ENCODE assay signal across 1 cellular context in the genomic region with DNA sequence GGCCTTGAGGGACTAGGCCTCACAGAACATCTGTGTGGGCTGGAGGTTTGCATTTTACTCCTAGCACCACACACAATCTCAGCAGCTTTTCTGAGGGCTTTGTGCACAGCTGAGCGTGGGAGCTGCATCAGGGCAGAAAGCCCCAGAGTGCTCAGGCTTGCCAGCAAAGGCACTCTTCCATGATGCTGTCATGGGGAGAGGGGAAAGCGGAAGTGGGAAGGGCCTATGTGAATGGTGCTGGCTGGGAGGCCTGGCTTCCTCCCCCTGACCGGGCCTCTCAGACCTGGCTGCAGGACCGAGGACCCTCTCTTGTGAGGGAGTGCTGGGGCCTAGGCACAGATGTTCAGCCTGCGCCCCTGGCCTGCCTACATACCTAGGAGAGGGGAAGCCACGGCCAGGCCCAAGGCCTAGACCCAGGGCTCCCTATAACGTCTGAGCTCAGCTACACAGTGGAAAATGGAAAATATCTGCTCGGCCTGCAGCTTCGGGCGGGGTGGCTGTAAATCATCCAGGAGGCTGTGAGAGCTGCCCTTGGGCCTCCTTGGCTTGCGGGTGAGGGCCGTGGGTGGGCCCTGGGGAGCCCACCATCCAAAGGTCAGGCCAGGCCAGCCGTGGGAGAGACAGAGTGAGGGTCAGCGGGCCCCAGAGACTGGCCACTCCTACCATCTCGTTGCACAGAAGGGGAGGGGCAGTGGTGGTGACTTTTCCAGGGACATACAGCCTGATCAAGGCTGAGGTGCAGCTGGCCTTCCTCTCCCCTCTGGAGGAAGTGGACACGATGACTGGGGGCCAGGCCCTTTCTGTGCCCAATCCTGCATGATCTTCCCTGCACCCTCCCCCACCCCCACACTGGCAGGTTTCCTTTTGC.
A peak's percentile ranks its signal among the peaks of the same experiment; 100 is the strongest.
TF ChIP-seq lines count a peak whose summit lies in the region.

No MANE protein-coding gene starts in this region.

TF ChIP-seq in IMR-90, 13 proteins besides CTCF, POLR2A, EP300 and RAD21:
- TF ChIP-seq, protein P1, sequence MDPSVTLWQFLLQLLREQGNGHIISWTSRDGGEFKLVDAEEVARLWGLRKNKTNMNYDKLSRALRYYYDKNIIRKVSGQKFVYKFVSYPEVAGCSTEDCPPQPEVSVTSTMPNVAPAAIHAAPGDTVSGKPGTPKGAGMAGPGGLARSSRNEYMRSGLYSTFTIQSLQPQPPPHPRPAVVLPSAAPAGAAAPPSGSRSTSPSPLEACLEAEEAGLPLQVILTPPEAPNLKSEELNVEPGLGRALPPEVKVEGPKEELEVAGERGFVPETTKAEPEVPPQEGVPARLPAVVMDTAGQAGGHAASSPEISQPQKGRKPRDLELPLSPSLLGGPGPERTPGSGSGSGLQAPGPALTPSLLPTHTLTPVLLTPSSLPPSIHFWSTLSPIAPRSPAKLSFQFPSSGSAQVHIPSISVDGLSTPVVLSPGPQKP (IDR thresholded peaks at IDR 0.05; ENCODE audit: borderline replicate concordance, low read depth, low read length), result no peak
- TF ChIP-seq NFE2L2 (IDR thresholded peaks at IDR 0.05; ENCODE audit: low read depth, low read length) (no peak), MAZ (IDR thresholded peaks at IDR 0.05; ENCODE audit: borderline replicate concordance, low read depth, low read length) (peak; percentile 31; the same call in 1 of the 2 replicates)
TF ChIP-seq in IMR-90: peak in this region for 1.
